In genomic region chr17:80126449-80126715, GRCh38 we compare ENCODE assay signal across 18 cellular contexts.
"Had no signal": no experiment of that assay in that cellular context is flagged by ENCODE, and none has a peak within 500 bp of the region (broad histone marks: within the 10 kb centered on the region; RNA-seq: fewer than 3 reads in every experiment).

No MANE protein-coding gene starts in this region.

- H3K9me3 ChIP-seq: colonic mucosa, esophagus squamous epithelium, ovary, testis, tibial nerve, upper lobe of right lung, vagina had no signal

- H3K4me3 ChIP-seq: colonic mucosa, esophagus squamous epithelium, ovary, skin epidermis, testis, tibial nerve, upper lobe of right lung, vagina had no signal

- DNase-seq: colonic mucosa; esophagus squamous epithelium; foreskin melanocyte; hippocampal formation; mammary epithelial cell; natural killer cell; ovary; right cardiac atrium; stimulated activated CD4-positive, alpha-beta T cell treated with anti-CD3 and anti-CD28 coated beads, Interleukin-2, amount 100 ng/mL, for 24 hours; stimulated activated CD4-positive, alpha-beta T cell treated with anti-CD3 and anti-CD28 coated beads, Interleukin-4, amount 100 ng/mL, for 4 hours; stimulated activated naive B cell treated with anti-CD40 and anti-IgM and Interleukin-4, amounts not matched to agents 10 μg/mL and 1 μg/mL and 100 μg/mL, for 72 hours; stimulated activated naive CD8-positive, alpha-beta T cell treated with anti-CD3 and anti-CD28 coated beads, Interleukin-15, amount 100 ng/mL, for 72 hours; upper lobe of right lung had no signal

- H3K27me3 ChIP-seq: colonic mucosa, ovary, testis, upper lobe of right lung, vagina had no signal

- H3K27ac ChIP-seq: colonic mucosa, esophagus squamous epithelium, ovary, skin epidermis, testis, tibial nerve, upper lobe of right lung, vagina had no signal

- H3K36me3 ChIP-seq: colonic mucosa, esophagus squamous epithelium, ovary, tibial nerve, upper lobe of right lung, vagina had no signal

- ATAC-seq: left lobe of liver; natural killer cell; stimulated activated naive B cell treated with anti-CD40 and anti-IgM and Interleukin-4, amounts not matched to agents 10 μg/mL and 1 μg/mL and 100 μg/mL, for 72 hours; stimulated activated naive CD8-positive, alpha-beta T cell treated with anti-CD3 and anti-CD28 coated beads, Interleukin-15, amount 100 ng/mL, for 72 hours; upper lobe of right lung had no signal

- H3K4me1 ChIP-seq: colonic mucosa, testis, tibial nerve, upper lobe of right lung, vagina had no signal
